ENCODE assay signal across 8 cellular contexts in genomic region chr16:47018223-47018891, GRCh38. TPM values are rescaled to one million over a fixed set of nuclear protein-coding genes. Genes with fewer than 3 reads are reported as not detected.
A peak's percentile ranks its signal among the peaks of the same experiment; 100 is the strongest.
DNase-seq lines count a peak whose midpoint lies in the region; ATAC-seq and TF ChIP-seq lines count a peak whose summit lies in the region.

No MANE protein-coding gene starts in this region.

- H3K9me3 ChIP-seq in GM23248 (ENCODE audit: low read depth) (no peaks in the 10 kb centered on the region), IMR-90 (ENCODE audit: control insufficient read depth, insufficient read depth, low read length) (no peaks in the 10 kb centered on the region)

- no TSS peak for BruUV-seq in IMR-90 (replicated peaks; lab: Mats Ljungman, UMichigan)

- H3K4me1 ChIP-seq in GM23248 (ENCODE audit: insufficient read depth), result no peaks in the 10 kb centered on the region
- no peaks in the 10 kb centered on the region for H3K4me1 ChIP-seq in IMR-90 (ENCODE audit: control insufficient read depth, insufficient read depth, low read length)

- no peak overlapping the region for H2BK120ac ChIP-seq in IMR-90 (ENCODE audit: low read depth, low read length)

- H3K18ac ChIP-seq in IMR-90 (ENCODE audit: low read depth, low read length), result no peak overlapping the region

- no peak overlapping the region for H3K23ac ChIP-seq in IMR-90 (ENCODE audit: low read depth, low read length)

- no peak overlapping the region for H3K56ac ChIP-seq in IMR-90 (ENCODE audit: extremely low read depth, insufficient read depth, low read length)

- H3K27me3 Mint-ChIP-seq in chondrocyte (ENCODE audit: low read depth) (peaks cover 4% of the 10 kb centered on the region), nephron progenitor cell (ENCODE audit: low read depth, poor library complexity) (peaks cover 5% of the 10 kb centered on the region)

- no peaks in the 10 kb centered on the region for H3F3A ChIP-seq in GM23248 (ENCODE audit: insufficient read depth)

- no peak overlapping the region for H2AK5ac ChIP-seq in IMR-90 (ENCODE audit: low read depth, low read length)

- H3K27ac Mint-ChIP-seq in chondrocyte (ENCODE audit: unreplicated experiment) (no peak overlapping the region), nephron progenitor cell (no peak overlapping the region)

- WGBS in GM23248 (ENCODE audit: low coverage in 1 of 2, low lambda C conversion rate in 2 of 2, missing lambda C conversion rate in 2 of 2), 2 experiments, result 41 to 45% methylated on average over 14 of the region's 14 CpGs
- WGBS in IMR-90 (ENCODE audit: extremely low coverage in 2 of 2, insufficient read length in 1 of 2), 2 experiments, result 45% methylated on average over 6 of the region's 14 CpGs; no CpG with 5 or more reads in 1 of the 2 experiments

- no peak overlapping the region for H3K4ac ChIP-seq in IMR-90 (ENCODE audit: low read depth, low read length)

- no peak overlapping the region for H2AK9ac ChIP-seq in IMR-90 (replicated peaks; ENCODE audit: low read depth, low read length, poor library complexity)

- H2BK20ac ChIP-seq in IMR-90 (ENCODE audit: low read depth, low read length), result no peak overlapping the region

- no peak overlapping the region for H4K5ac ChIP-seq in IMR-90 (ENCODE audit: low read depth, low read length)

- H3K27me3 ChIP-seq in GM23248 (replicated peaks; ENCODE audit: insufficient read depth) (no peaks in the 10 kb centered on the region), IMR-90 (ENCODE audit: control insufficient read depth, insufficient read depth, low read length) (peaks cover 4% of the 10 kb centered on the region)

- CTCF ChIA-PET in IMR-90 (lab: Yijun Ruan, JAX), result interaction anchor here (0.5 to 1.5 kb wide), 5 partner anchors 10 to 1141 kb away, joined by 3 to 8 read pairs (median 3); no protein-coding TSS in a partner anchor

- H3K36me3 Mint-ChIP-seq in chondrocyte (ENCODE audit: low read depth), result no peaks in the 10 kb centered on the region
- H3K36me3 Mint-ChIP-seq in nephron progenitor cell (ENCODE audit: low read depth), result no peaks in the 10 kb centered on the region

- H3K27ac ChIP-seq in GM23248, result no peak overlapping the region
- H3K27ac ChIP-seq in IMR-90 (ENCODE audit: insufficient read depth, low read length), result no peak overlapping the region

- H3K4me2 ChIP-seq in GM23248 (ENCODE audit: unreplicated experiment), result no peak overlapping the region
- no peak overlapping the region for H3K4me2 ChIP-seq in IMR-90 (ENCODE audit: low read depth, low read length)

- H3K9me3 Mint-ChIP-seq in chondrocyte (ENCODE audit: low read depth), result no peaks in the 10 kb centered on the region
- no peaks in the 10 kb centered on the region for H3K9me3 Mint-ChIP-seq in nephron progenitor cell

- no peaks in the 10 kb centered on the region for H3K9me2 ChIP-seq in GM23248 (ENCODE audit: insufficient read depth)

- peak; percentile 60 for DNase-seq in activated naive CD4-positive, alpha-beta T cell treated with Interleukin-2 at 50 U/mL for 16 hours
- DNase-seq in activated naive CD4-positive, alpha-beta T cell (lab: John Stamatoyannopoulos, UW), result no peak
- peak; percentile 45 for DNase-seq in GM23248
- DNase-seq in IMR-90, result peak; percentile 10
- peak; percentile 51 for DNase-seq in SKM-1 (lab: John Stamatoyannopoulos, UW; ENCODE audit: unreplicated experiment)
- no peak for DNase-seq in chondrocyte (ENCODE audit: low spot score)
- peak; percentile 49 for DNase-seq in nephron progenitor cell
- no peak for DNase-seq in retina

- in situ Hi-C loops in GM23248 (cut with MboI), result no loop called here
- in situ Hi-C loops in IMR-90 (cut with MboI; ENCODE audit: low sequenced_read_pairs), result no loop called here

- H3K79me1 ChIP-seq in IMR-90 (ENCODE audit: low read depth in 1 of 2, low read length in 2 of 2), result no peaks in the 10 kb centered on the region

- H4K91ac ChIP-seq in IMR-90 (ENCODE audit: insufficient read depth, low read depth, low read length), result no peak overlapping the region

- TF ChIP-seq RAD21 in IMR-90 (IDR thresholded peaks at IDR 0.05; ENCODE audit: low read length), result no peak

- no peak overlapping the region for H2AFZ ChIP-seq in GM23248
- no peak overlapping the region for H2AFZ ChIP-seq in IMR-90 (replicated peaks; ENCODE audit: low read length, poor library complexity)

- dilution Hi-C loops in IMR-90 (cut with HindIII; ENCODE audit: low sequenced_read_pairs, unreplicated experiment), result no loop called here

- H2BK15ac ChIP-seq in IMR-90 (ENCODE audit: low read depth, low read length), result no peak overlapping the region

- H3K4me1 Mint-ChIP-seq in chondrocyte (ENCODE audit: low read depth) (no peaks in the 10 kb centered on the region), nephron progenitor cell (peaks cover 10% of the 10 kb centered on the region)

- intact Hi-C loops in IMR-90 (cut with micrococcal nuclease), result no loop called here

- no peak overlapping the region for H2BK5ac ChIP-seq in IMR-90 (ENCODE audit: low read depth, low read length, poor library complexity, severe bottlenecking)

- H3K14ac ChIP-seq in IMR-90 (replicated peaks; ENCODE audit: low read depth, low read length), result no peak overlapping the region

- H4K20me1 ChIP-seq in GM23248 (ENCODE audit: insufficient read depth) (no peaks in the 10 kb centered on the region), IMR-90 (ENCODE audit: insufficient read depth, low read length) (no peaks in the 10 kb centered on the region)

- H3K4me3 ChIP-seq in GM23248, result no peak overlapping the region
- H3K4me3 ChIP-seq in IMR-90 (ENCODE audit: insufficient read depth, low read depth, low read length), result no peak overlapping the region

- H4K8ac ChIP-seq in IMR-90 (ENCODE audit: low read depth in 2 of 2, low read length in 2 of 2), result no peak overlapping the region

- H3K79me2 ChIP-seq in GM23248 (ENCODE audit: insufficient read depth), result no peaks in the 10 kb centered on the region

- H3K4me3 Mint-ChIP-seq in chondrocyte (ENCODE audit: unreplicated experiment) (no peak overlapping the region), nephron progenitor cell (no peak overlapping the region)

- H3K9ac ChIP-seq in GM23248 (no peak overlapping the region), IMR-90 (ENCODE audit: low read depth, low read length) (no peak overlapping the region)

- POLR2A ChIA-PET in IMR-90 (lab: Charles Lee; ENCODE audit: unreplicated experiment), result no interaction called here

- TF ChIP-seq CTCF in IMR-90 (conservative IDR thresholded peaks at IDR 0.05; ENCODE audit: low read depth, low read length) (0 out of 2 replicates have a peak, but pooled peaks have one; percentile 7), chondrocyte (IDR thresholded peaks at IDR 0.05) (peak; percentile 61), nephron progenitor cell (IDR thresholded peaks at IDR 0.05) (peak; percentile 57)

- ATAC-seq in IMR-90 (ENCODE audit: low read depth), result peak; percentile 49; the same call in 1 of the 2 replicates

- no peaks in the 10 kb centered on the region for H3K9me1 ChIP-seq in IMR-90 (ENCODE audit: insufficient read depth, low read length)

- no peak for TF ChIP-seq POLR2A in IMR-90 (IDR thresholded peaks at IDR 0.05; ENCODE audit: low read depth, low read length)

- no peaks in the 10 kb centered on the region for H3K36me3 ChIP-seq in GM23248 (ENCODE audit: low read depth)
- no peaks in the 10 kb centered on the region for H3K36me3 ChIP-seq in IMR-90 (ENCODE audit: control insufficient read depth, insufficient read depth, low read length)

TF ChIP-seq in IMR-90, 13 proteins besides CTCF, POLR2A, EP300 and RAD21:
- TF ChIP-seq MXI1 (IDR thresholded peaks at IDR 0.05; ENCODE audit: borderline replicate concordance, low read depth, low read length) (no peak), CHD1 (IDR thresholded peaks at IDR 0.05; ENCODE audit: low read depth, low read length) (no peak), FOS (IDR thresholded peaks at IDR 0.05; ENCODE audit: low read depth, low read length) (no peak), NFE2L2 (IDR thresholded peaks at IDR 0.05; ENCODE audit: low read depth, low read length) (no peak), RCOR1 (IDR thresholded peaks at IDR 0.05; ENCODE audit: insufficient replicate concordance, low read length) (no peak), USF2 (IDR thresholded peaks at IDR 0.05; ENCODE audit: low read depth, low read length) (no peak), BHLHE40 (IDR thresholded peaks at IDR 0.05; ENCODE audit: low read depth, low read length) (no peak), SMC3 (IDR thresholded peaks at IDR 0.05; ENCODE audit: low read depth, low read length) (no peak), CEBPB (IDR thresholded peaks at IDR 0.05; ENCODE audit: low read depth, low read length) (no peak), ELK1 (IDR thresholded peaks at IDR 0.05; ENCODE audit: borderline replicate concordance, low read depth, low read length) (no peak), RFX5 (IDR thresholded peaks at IDR 0.05; ENCODE audit: low read depth, low read length) (no peak), MAZ (IDR thresholded peaks at IDR 0.05; ENCODE audit: borderline replicate concordance, low read depth, low read length) (no peak), MAFK (IDR thresholded peaks at IDR 0.05; ENCODE audit: low read depth, low read length) (no peak)
TF ChIP-seq in IMR-90: peak in this region for 0.

RNA-seq across cellular contexts. Expression of gene DNAJA2, which starts 44.9 kb away (rescaled TPM):
- 66.6 and 73.3 TPM in 2 replicates for total RNA-seq in GM23248 (2014; rRNA removed; shearing (Covaris generic))
- 89.4 and 97.3 TPM in 2 replicates for polyA plus RNA-seq in GM23248 (2016; fragmentation: Nextera tagmentation; extraction: Ambion mirVana)
- total RNA-seq in IMR-90 (2012; rRNA removed), result 53.9 and 109 TPM in 2 replicates
- 13.1 and 18.6 TPM in 2 replicates for polyA plus RNA-seq in IMR-90 (2012; rRNA removed)
- polyA plus RNA-seq in IMR-90 (2012; cell fraction: cytosol; rRNA removed), result 2.8 and 3.6 TPM in 2 replicates
- polyA plus RNA-seq in IMR-90 (2012; cell fraction: nucleus; rRNA removed; ENCODE audit: low replicate concordance), result 1.5 and 9.1 TPM in 2 replicates
- 43.1 to 54.4 TPM (median 44.6 TPM) in 3 replicates for total RNA-seq in chondrocyte

Comparison
In these comparisons a context has a peak if more than half of its experiments do, and no peak if none do; other contexts are left out.
1. DNase-seq: peak in activated naive CD4-positive, alpha-beta T cell treated with Interleukin-2 at 50 U/mL for 16 hours (single experiment), GM23248 (single experiment), IMR-90 (single experiment), SKM-1 (single experiment) and nephron progenitor cell (single experiment); none in activated naive CD4-positive, alpha-beta T cell (0 of 4), chondrocyte (single experiment) and retina (single experiment).
2. CTCF ChIP-seq: peak in every context shown above with its lines; median percentile 61 in chondrocyte; 57 in nephron progenitor cell; 7 in IMR-90.